32 cellular contexts compared by ENCODE assay signal in genomic region chr10:132005147-132005546, GRCh38.
"Had no signal": no experiment of that assay in that cellular context is flagged by ENCODE, and none has a peak within 500 bp of the region (broad histone marks: within the 10 kb centered on the region; RNA-seq: fewer than 3 reads in every experiment).

No MANE protein-coding gene starts in this region.

- H3K27ac ChIP-seq: adrenal gland, body of pancreas, breast epithelium, Peyer's patch, VCaP had no signal

- H3K4me3 Mint-ChIP-seq: activated CD4-positive, alpha-beta memory T cell treated with anti-CD3 and anti-CD28 coated beads, Interleukin-2, amount 10 ng/mL, durations not matched to agents 7 days and 5 days; IgD-negative memory B cell had no signal

- H3K4me3 ChIP-seq: adrenal gland, body of pancreas, breast epithelium, MG63, Peyer's patch had no signal

- H3K4me1 ChIP-seq: adrenal gland, breast epithelium, Peyer's patch had no signal

- DNase-seq: activated CD4-positive, alpha-beta memory T cell treated with anti-CD3 and anti-CD28 coated beads, Interleukin-2, amount 10 ng/mL, durations not matched to agents 7 days and 5 days; activated CD4-positive, alpha-beta T cell treated with anti-CD3 and anti-CD28 coated beads for 1 hour; activated CD4-positive, CD25-positive, alpha-beta regulatory T cell; activated effector memory CD4-positive, alpha-beta T cell treated with anti-CD3 and anti-CD28 coated beads, Interleukin-2, amount 50 U/mL, for 16 hours; activated naive CD4-positive, alpha-beta T cell; activated T-cell treated with anti-CD3 and anti-CD28 coated beads, Interleukin-2, amount 50 U/mL, for 48 hours; adrenal gland; body of pancreas; Kasumi-1; KG1; MG63; NCI-H1048; NCI-H1105 treated with DMSO at 0.1 percent for 48 hours; NCI-H1436; NCI-H1694; NCI-H1930; NCI-H2081 treated with DMSO at 0.1 percent for 48 hours; NCI-H226; NCI-H524 treated with DMSO at 0.1 percent for 48 hours; NK-92 treated with Interleukin-12 subunit alpha and Interleukin-12 subunit beta, amount 100 ng/mL, for 24 hours; PC-3; Peyer's patch; RPMI8226; SIG-M5; T-helper 1 cell; T-helper 2 cell; T-helper 9 cell had no signal

- H3K36me3 ChIP-seq: adrenal gland, breast epithelium, MG63, Peyer's patch had no signal

- H3K27me3 ChIP-seq: adrenal gland, body of pancreas, breast epithelium, Peyer's patch had no signal

- H3K27ac Mint-ChIP-seq: activated CD4-positive, alpha-beta memory T cell treated with anti-CD3 and anti-CD28 coated beads, Interleukin-2, amount 10 ng/mL, durations not matched to agents 7 days and 5 days; IgD-negative memory B cell had no signal

- H3K9me3 ChIP-seq: adrenal gland, body of pancreas, breast epithelium, Peyer's patch had no signal

- H3K9me3 Mint-ChIP-seq: activated naive CD4-positive, alpha-beta T cell treated with anti-CD3 and anti-CD28 coated beads, Interleukin-2, amount 50 U/mL, for 72 hours; IgD-negative memory B cell had no signal

- ATAC-seq: body of pancreas, PC-3, SK-N-SH treated with all-trans-retinoic acid at 6 μM for 48 hours had no signal

- H3K36me3 Mint-ChIP-seq: IgD-negative memory B cell had no signal
